Comparison of ENCODE assay signal across 15 cellular contexts in genomic region chr6:160386869-160387518, GRCh38. TPM values are rescaled to one million over a fixed set of nuclear protein-coding genes. Genes with fewer than 3 reads are reported as not detected.
A peak's percentile ranks its signal among the peaks of the same experiment; 100 is the strongest.
DNase-seq lines count a peak whose midpoint lies in the region; ATAC-seq and TF ChIP-seq lines count a peak whose summit lies in the region.
"Had no signal": no experiment of that assay in that cellular context is flagged by ENCODE, and none has a peak within 500 bp of the region (broad histone marks: within the 10 kb centered on the region; RNA-seq: fewer than 3 reads in every experiment).

No MANE protein-coding gene starts in this region.

- TF ChIP-seq CTCF in WTC11 (IDR thresholded peaks at IDR 0.05) (no peak), left ventricle myocardium inferior (IDR thresholded peaks at IDR 0.05; ENCODE audit: borderline replicate concordance) (peak; percentile 42)

- peaks cover 13% of the 10 kb centered on the region for H3K9me3 Mint-ChIP-seq in WTC11

- CTCF ChIA-PET in WTC11 (lab: Charles Lee), result no interaction called here

- H3K36me3 ChIP-seq in left ventricle myocardium inferior (no peaks in the 10 kb centered on the region), skeletal muscle satellite cell (ENCODE audit: insufficient read depth, low read length) (no peaks in the 10 kb centered on the region), SJCRH30 (no peaks in the 10 kb centered on the region)
- H3K36me3 ChIP-seq: colonic mucosa had no signal

- peak; percentile 39; the same call in 1 of the 2 replicates for ATAC-seq in WTC11
- no peak for ATAC-seq in HG03521 (IDR thresholded peaks at IDR 0.05; ENCODE audit: unreplicated experiment)
- ATAC-seq: GM12878 had no signal

- H3K4me1 ChIP-seq in left ventricle myocardium inferior, result no peaks in the 10 kb centered on the region
- peaks cover 26% of the 10 kb centered on the region for H3K4me1 ChIP-seq in skeletal muscle satellite cell (ENCODE audit: control insufficient read depth, insufficient read depth, low read length)
- H3K4me1 ChIP-seq in SJCRH30, result no peaks in the 10 kb centered on the region
- H3K4me1 ChIP-seq: colonic mucosa had no signal

- intact Hi-C loops in left ventricle myocardium inferior (cut with micrococcal nuclease), result no loop called here

- no peak overlapping the region for H3K27ac Mint-ChIP-seq in WTC11
- H3K27ac Mint-ChIP-seq: CD4-positive, alpha-beta T cell had no signal

- H3K27me3 ChIP-seq in left ventricle myocardium inferior (ENCODE audit: low read depth) (peaks cover 4% of the 10 kb centered on the region), skeletal muscle satellite cell (ENCODE audit: control insufficient read depth, insufficient read depth, low read length) (no peaks in the 10 kb centered on the region), SJCRH30 (peaks cover 14% of the 10 kb centered on the region)
- H3K27me3 ChIP-seq: colonic mucosa had no signal

- H3K27ac ChIP-seq in left ventricle myocardium inferior (replicated peaks) (no peak overlapping the region), SJCRH30 (no peak overlapping the region)
- H3K27ac ChIP-seq: colonic mucosa had no signal

- POLR2A ChIA-PET in WTC11 (lab: Charles Lee), result no interaction called here

- H3K4me2 ChIP-seq in skeletal muscle satellite cell (ENCODE audit: low read length), result peak overlapping the region; percentile 27

- H3K27me3 Mint-ChIP-seq in WTC11 (ENCODE audit: low read depth), result no peaks in the 10 kb centered on the region; the same call in 1 of the 2 replicates

- no peaks in the 10 kb centered on the region; the same call in 1 of the 2 replicates for H3K36me3 Mint-ChIP-seq in WTC11

- H3K4me3 Mint-ChIP-seq in WTC11, result no peak overlapping the region
- H3K4me3 Mint-ChIP-seq: CD4-positive, alpha-beta T cell had no signal

- peaks cover 3% of the 10 kb centered on the region; the same call in 1 of the 2 replicates for H3K4me1 Mint-ChIP-seq in WTC11

- H3K4me3 ChIP-seq in left ventricle myocardium inferior (no peak overlapping the region), skeletal muscle satellite cell (ENCODE audit: low read length) (no peak overlapping the region), SJCRH30 (no peak overlapping the region)
- H3K4me3 ChIP-seq: colonic mucosa, GM12878 had no signal

- H3K9me3 ChIP-seq in left ventricle myocardium inferior (replicated peaks) (peaks cover 14% of the 10 kb centered on the region), skeletal muscle satellite cell (replicated peaks; ENCODE audit: low read length) (no peaks in the 10 kb centered on the region), SJCRH30 (replicated peaks) (peaks cover 3% of the 10 kb centered on the region)
- H3K9me3 ChIP-seq: colonic mucosa had no signal

- DNase-seq in Daoy (ENCODE audit: low read depth) (peak; percentile 26), WTC11 (ENCODE audit: low spot score) (no peak), left ventricle myocardium inferior (peak; percentile 31), SJCRH30 (no peak)
- no peak for DNase-seq in NK-92 treated with Interleukin-12 subunit alpha and Interleukin-12 subunit beta, amount 100 ng/mL, for 24 hours (lab: John Stamatoyannopoulos, UW)
- DNase-seq in stimulated activated CD4-positive, alpha-beta T cell treated with anti-CD3 and anti-CD28 coated beads, Interleukin-12 subunit alpha, Interleukin-12 subunit beta, amount 100 ng/mL, for 4 hours, result no peak
- DNase-seq: activated CD4-positive, alpha-beta T cell treated with anti-CD3 and anti-CD28 coated beads for 4 hours; activated gamma-delta T cell; CD4-positive, alpha-beta T cell; colonic mucosa; IMR-90; NCI-H2171 treated with DMSO at 0.1 percent for 48 hours had no signal

- H3K9ac ChIP-seq in skeletal muscle satellite cell (ENCODE audit: low read depth, low read length), result no peak overlapping the region

TF ChIP-seq in WTC11, 78 proteins besides CTCF, POLR2A, EP300 and RAD21:
- no peak for TF ChIP-seq ZNF671 (CRISPR knock-in tag; IDR thresholded peaks at IDR 0.05)
- TF ChIP-seq MXD4 (CRISPR knock-in tag; IDR thresholded peaks at IDR 0.05; ENCODE audit: borderline replicate concordance), result no peak
- TF ChIP-seq CDX4 (CRISPR knock-in tag; IDR thresholded peaks at IDR 0.05; ENCODE audit: borderline replicate concordance), result no peak
- TF ChIP-seq FOXJ3 (CRISPR knock-in tag; IDR thresholded peaks at IDR 0.05; ENCODE audit: borderline replicate concordance), result no peak
- TF ChIP-seq CBFB (CRISPR knock-in tag; IDR thresholded peaks at IDR 0.05; ENCODE audit: low read depth), result no peak
- TF ChIP-seq JAZF1 (CRISPR knock-in tag; IDR thresholded peaks at IDR 0.05), result no peak
- peak; percentile 11; the same call in 1 of the 2 replicates for TF ChIP-seq ZNF121 (CRISPR knock-in tag; IDR thresholded peaks at IDR 0.05)
- TF ChIP-seq, protein P1, sequence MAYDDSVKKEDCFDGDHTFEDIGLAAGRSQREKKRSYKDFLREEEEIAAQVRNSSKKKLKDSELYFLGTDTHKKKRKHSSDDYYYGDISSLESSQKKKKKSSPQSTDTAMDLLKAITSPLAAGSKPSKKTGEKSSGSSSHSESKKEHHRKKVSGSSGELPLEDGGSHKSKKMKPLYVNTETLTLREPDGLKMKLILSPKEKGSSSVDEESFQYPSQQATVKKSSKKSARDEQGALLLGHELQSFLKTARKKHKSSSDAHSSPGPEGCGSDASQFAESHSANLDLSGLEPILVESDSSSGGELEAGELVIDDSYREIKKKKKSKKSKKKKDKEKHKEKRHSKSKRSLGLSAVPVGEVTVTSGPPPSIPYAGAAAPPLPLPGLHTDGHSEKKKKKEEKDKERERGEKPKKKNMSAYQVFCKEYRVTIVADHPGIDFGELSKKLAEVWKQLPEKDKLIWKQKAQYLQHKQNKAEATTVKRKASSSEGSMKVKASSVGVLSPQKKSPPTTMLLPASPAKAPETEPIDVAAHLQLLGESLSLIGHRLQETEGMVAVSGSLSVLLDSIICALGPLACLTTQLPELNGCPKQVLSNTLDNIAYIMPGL (CRISPR knock-in tag; IDR thresholded peaks at IDR 0.05), result no peak

RNA-seq across cellular contexts. Expression of gene SLC22A3, which starts 38.8 kb away (rescaled TPM):
- 0.77 and 1.8 TPM in 2 replicates for total RNA-seq in Daoy (2014; rRNA removed; shearing (Covaris generic))
- total RNA-seq in WTC11 (2021) (2.2 to 4.1 TPM (median 2.4 TPM) in 3 replicates), left ventricle myocardium inferior (1.0 TPM)
- under 0.01 TPM in 1 of 2 replicates, not detected in the other for total RNA-seq in skeletal muscle satellite cell (2012; rRNA removed)
- total RNA-seq in SJCRH30 (2014; rRNA removed; shearing (Covaris generic)), result not detected in 2 replicates
- total RNA-seq: CD4-positive, alpha-beta T cell; IMR-90 had no signal

Comparison
In these comparisons a context has a peak if more than half of its experiments do, and no peak if none do; other contexts are left out.
1. DNase-seq: peak in Daoy (single experiment) and left ventricle myocardium inferior (single experiment); none in WTC11 (single experiment), NK-92 treated with Interleukin-12 subunit alpha and Interleukin-12 subunit beta, amount 100 ng/mL, for 24 hours (single experiment), SJCRH30 (0 of 2) and stimulated activated CD4-positive, alpha-beta T cell treated with anti-CD3 and anti-CD28 coated beads, Interleukin-12 subunit alpha, Interleukin-12 subunit beta, amount 100 ng/mL, for 4 hours (single experiment).